ENCODE assay signal across 8 cellular contexts in genomic region chr4:174282836-174283506, GRCh38. TPM values are rescaled to one million over a fixed set of nuclear protein-coding genes. Genes with fewer than 3 reads are reported as not detected.
DNase-seq lines count a peak whose midpoint lies in the region; ATAC-seq and TF ChIP-seq lines count a peak whose summit lies in the region.

No MANE protein-coding gene starts in this region.

- H3K27me3 ChIP-seq in left lung: no peaks in the 10 kb centered on the region

- intact Hi-C loops in left lung (cut with DNase I): no loop called here

- TF ChIP-seq CTCF in C4-2B (conservative IDR thresholded peaks at IDR 0.05) (no peak), left lung (IDR thresholded peaks at IDR 0.05) (no peak)

- H3K9me3 ChIP-seq in left lung: no peaks in the 10 kb centered on the region

- DNase-seq in NCI-H774 (lab: John Stamatoyannopoulos, UW): peak; percentile 80
- DNase-seq in activated CD4-positive, alpha-beta T cell treated with anti-CD3 and anti-CD28 coated beads, Interleukin-2, amount 50 U/mL, for 48 hours: peak; percentile 67 to 78
- DNase-seq in dermis blood vessel endothelial cell: peak; percentile 97
- peak; percentile 80 to 87 for DNase-seq in left lung
- DNase-seq in stimulated activated CD4-positive, alpha-beta T cell treated with anti-CD3 and anti-CD28 coated beads, Interleukin-2, amount 100 ng/mL, for 4 hours (ENCODE audit: low read depth): peak; percentile 62

- peaks cover 5 to 57% of the 10 kb centered on the region in 2 donors for H3K4me1 ChIP-seq in left lung

- ATAC-seq in GM19452 (IDR thresholded peaks at IDR 0.05; ENCODE audit: unreplicated experiment) (peak; percentile 97), HG03571 (IDR thresholded peaks at IDR 0.05; ENCODE audit: unreplicated experiment) (peak; percentile 98), left lung (peak; percentile 98)

- H3K36me3 ChIP-seq in left lung: no peaks in the 10 kb centered on the region

- peak overlapping the region; percentile 88 for H3K27ac ChIP-seq in C4-2B
- H3K27ac ChIP-seq in left lung: peak overlapping the region; percentile 98

- H3K4me3 ChIP-seq in left lung: peak overlapping the region; percentile 77 to 93

RNA-seq across cellular contexts. Expression of gene FBXO8, which starts 0.5 kb away (rescaled TPM):
- total RNA-seq in dermis blood vessel endothelial cell: 28.3 and 41.0 TPM in 2 replicates
- total RNA-seq in left lung: 10 to 100 TPM; 26.7 to 32.3 TPM

RNA-seq across cellular contexts. Expression of gene CEP44, which starts 0.7 kb away (rescaled TPM):
- total RNA-seq in dermis blood vessel endothelial cell (12.4 and 13.8 TPM in 2 replicates), left lung (10 to 100 TPM; 11.9 to 12.9 TPM)

Comparison
In these comparisons a context has a peak if more than half of its experiments do, and no peak if none do; other contexts are left out.
1. Peak in every context shown above with its lines: DNase-seq, ATAC-seq, H3K4me3 ChIP-seq and H3K27ac ChIP-seq.